ENCODE assay signal across 15 cellular contexts in the genomic region with DNA sequence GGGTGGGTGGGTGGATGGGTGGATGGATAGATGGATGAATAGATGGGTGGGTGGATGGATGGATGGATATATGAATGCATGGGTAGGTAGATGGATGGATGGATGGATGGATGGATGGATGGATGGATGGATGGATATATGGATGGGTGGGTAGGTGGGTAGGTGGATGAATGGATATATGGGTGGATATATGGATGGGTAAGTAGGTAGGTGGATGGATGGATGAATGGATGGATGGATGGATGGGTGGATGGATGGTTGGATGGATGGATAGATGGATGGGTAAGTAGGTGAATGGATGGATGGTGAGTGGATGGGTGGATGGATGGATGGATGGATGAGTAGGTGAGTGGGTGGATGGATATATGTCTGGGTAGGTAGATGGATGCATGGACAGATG. TPM values are rescaled to one million over a fixed set of nuclear protein-coding genes. Genes with fewer than 3 reads are reported as not detected.
DNase-seq lines count a peak whose midpoint lies in the region; ATAC-seq and TF ChIP-seq lines count a peak whose summit lies in the region.
"Had no signal": no experiment of that assay in that cellular context is flagged by ENCODE, and none has a peak within 500 bp of the region (broad histone marks: within the 10 kb centered on the region; RNA-seq: fewer than 3 reads in every experiment).

No MANE protein-coding gene starts in this region.

- H3K18ac ChIP-seq in IMR-90 (ENCODE audit: low read depth, low read length): no peak overlapping the region

- peak overlapping the region; percentile 61 for H4K91ac ChIP-seq in IMR-90 (ENCODE audit: insufficient read depth, low read depth, low read length)

- H3K9ac ChIP-seq in IMR-90 (ENCODE audit: low read depth, low read length): no peak overlapping the region

- intact Hi-C loops in IMR-90 (cut with micrococcal nuclease): no loop called here

- H3K4me1 Mint-ChIP-seq in activated CD8-positive, alpha-beta memory T cell treated with anti-CD3 and anti-CD28 coated beads, Interleukin-2, amount 10 ng/mL, durations not matched to agents 7 days and 5 days: peaks cover 3% of the 10 kb centered on the region
- H3K4me1 Mint-ChIP-seq: CD4-positive, alpha-beta memory T cell had no signal

- peaks cover 19% of the 10 kb centered on the region for H3K27me3 Mint-ChIP-seq in activated CD8-positive, alpha-beta memory T cell treated with anti-CD3 and anti-CD28 coated beads, Interleukin-2, amount 10 ng/mL, durations not matched to agents 7 days and 5 days

- DNase-seq in IMR-90 (no peak), coronary artery (ENCODE audit: low spot score) (no peak), osteoblast (ENCODE audit: insufficient read length, low spot score, missing footprints) (no peak)
- no peak for DNase-seq in effector CD4-positive, alpha-beta T cell
- no peak for DNase-seq in activated CD8-positive, alpha-beta memory T cell treated with anti-CD3 and anti-CD28 coated beads, Interleukin-2, amount 10 ng/mL, durations not matched to agents 7 days and 5 days
- DNase-seq: AML-193; CD4-positive, alpha-beta memory T cell; DMS79 treated with DMSO at 0.1 percent for 48 hours; GF-D8; KG1 had no signal

- no peak for TF ChIP-seq RAD21 in IMR-90 (IDR thresholded peaks at IDR 0.05; ENCODE audit: low read length)

- H3K27ac ChIP-seq in ACC112 (ENCODE audit: low read depth, low read length) (peak overlapping the region; percentile 100), IMR-90 (ENCODE audit: insufficient read depth, low read length) (no peak overlapping the region), coronary artery (peak overlapping the region; percentile 51 to 85), osteoblast (ENCODE audit: low read depth, low read length) (peak overlapping the region; percentile 100)

- H4K8ac ChIP-seq in IMR-90 (ENCODE audit: low read depth in 2 of 2, low read length in 2 of 2): peak overlapping the region in 1 of 2 experiments; percentile 65; a peak in 3 of 4 replicates

- CTCF ChIA-PET in IMR-90 (lab: Yijun Ruan, JAX): interaction anchor here (1.0 kb wide), 1 partner anchor 103 kb away, joined by 3 read pairs; no protein-coding TSS in a partner anchor
- CTCF ChIA-PET in activated CD8-positive, alpha-beta memory T cell treated with anti-CD3 and anti-CD28 coated beads, Interleukin-2, amount 10 ng/mL, durations not matched to agents 7 days and 5 days (lab: Charles Lee): no interaction called here

- TF ChIP-seq CTCF in IMR-90 (conservative IDR thresholded peaks at IDR 0.05; ENCODE audit: low read depth, low read length) (no peak), coronary artery (IDR thresholded peaks at IDR 0.05) (no peak), osteoblast (IDR thresholded peaks at IDR 0.05; ENCODE audit: extremely low read depth, low read depth, low read length) (no peak)

- POLR2A ChIA-PET in IMR-90 (lab: Charles Lee; ENCODE audit: unreplicated experiment): no interaction called here

- H3K9me3 Mint-ChIP-seq in activated CD8-positive, alpha-beta memory T cell treated with anti-CD3 and anti-CD28 coated beads, Interleukin-2, amount 10 ng/mL, durations not matched to agents 7 days and 5 days (ENCODE audit: low read depth): no peaks in the 10 kb centered on the region
- H3K9me3 Mint-ChIP-seq: CD14-positive monocyte; CD4-positive, alpha-beta memory T cell; IgD-negative memory B cell had no signal

- in situ Hi-C loops in IMR-90 (cut with MboI; ENCODE audit: low sequenced_read_pairs): no loop called here

- H2BK15ac ChIP-seq in IMR-90 (ENCODE audit: low read depth, low read length): peak overlapping the region; percentile 100; the same call in 1 of the 3 replicates

- H3K56ac ChIP-seq in IMR-90 (ENCODE audit: extremely low read depth, insufficient read depth, low read length): no peak overlapping the region

- H4K20me1 ChIP-seq in IMR-90 (ENCODE audit: insufficient read depth, low read length) (no peaks in the 10 kb centered on the region; the same call in 1 of the 2 replicates), osteoblast (ENCODE audit: insufficient read depth, low read length) (no peaks in the 10 kb centered on the region)

- H3K27me3 ChIP-seq in ACC112 (ENCODE audit: insufficient read depth, low read length) (no peaks in the 10 kb centered on the region), IMR-90 (ENCODE audit: control insufficient read depth, insufficient read depth, low read length) (no peaks in the 10 kb centered on the region), osteoblast (ENCODE audit: insufficient read depth, low read length) (no peaks in the 10 kb centered on the region)

- peak overlapping the region; percentile 44; the same call in 1 of the 2 replicates for H2BK20ac ChIP-seq in IMR-90 (ENCODE audit: low read depth, low read length)

- H3K79me1 ChIP-seq in IMR-90 (ENCODE audit: low read depth in 1 of 2, low read length in 2 of 2): peaks cover 27 to 77% of the 10 kb centered on the region in 2 experiments

- ATAC-seq in IMR-90 (ENCODE audit: low read depth): no peak
- no peak for ATAC-seq in HG02885 (IDR thresholded peaks at IDR 0.05; ENCODE audit: poor library complexity, unreplicated experiment)
- ATAC-seq in activated CD8-positive, alpha-beta memory T cell treated with anti-CD3 and anti-CD28 coated beads, Interleukin-2, amount 10 ng/mL, durations not matched to agents 7 days and 5 days: no peak

- peaks cover 69% of the 10 kb centered on the region for H3K4me1 ChIP-seq in ACC112 (ENCODE audit: control insufficient read depth, insufficient read depth, low read length, unreplicated experiment)
- H3K4me1 ChIP-seq in IMR-90 (ENCODE audit: control insufficient read depth, insufficient read depth, low read length): peaks cover 44% of the 10 kb centered on the region
- peaks cover 72% of the 10 kb centered on the region for H3K4me1 ChIP-seq in osteoblast (ENCODE audit: insufficient read depth, low read length)

- H3K23ac ChIP-seq in IMR-90 (ENCODE audit: low read depth, low read length): peak overlapping the region; percentile 36; the same call in 1 of the 2 replicates

- H3K4me3 ChIP-seq in ACC112 (ENCODE audit: low read depth, low read length): no peak overlapping the region
- H3K4me3 ChIP-seq in IMR-90 (ENCODE audit: insufficient read depth, low read depth, low read length): no peak overlapping the region
- no peak overlapping the region for H3K4me3 ChIP-seq in coronary artery
- H3K4me3 ChIP-seq in osteoblast (ENCODE audit: insufficient read depth, low read length): no peak overlapping the region
- H3K4me3 ChIP-seq: HAP-1 had no signal

- no TSS peak for BruUV-seq in IMR-90 (replicated peaks; lab: Mats Ljungman, UMichigan)

- no peak overlapping the region for H3K27ac Mint-ChIP-seq in activated CD8-positive, alpha-beta memory T cell treated with anti-CD3 and anti-CD28 coated beads, Interleukin-2, amount 10 ng/mL, durations not matched to agents 7 days and 5 days
- H3K27ac Mint-ChIP-seq: CD14-positive monocyte; CD4-positive, alpha-beta memory T cell; IgD-negative memory B cell had no signal

- H4K5ac ChIP-seq in IMR-90 (ENCODE audit: low read depth, low read length): no peak overlapping the region

- H3K14ac ChIP-seq in IMR-90 (replicated peaks; ENCODE audit: low read depth, low read length): 0 out of 2 replicates have a peak overlapping the region, but pooled peaks have one; percentile 66

- peak overlapping the region; percentile 99 for H2BK120ac ChIP-seq in IMR-90 (ENCODE audit: low read depth, low read length)

- peak overlapping the region; percentile 100 for H2BK5ac ChIP-seq in IMR-90 (ENCODE audit: low read depth, low read length, poor library complexity, severe bottlenecking)

- peaks cover 5% of the 10 kb centered on the region for H3K79me2 ChIP-seq in ACC112 (ENCODE audit: control insufficient read depth, insufficient read depth, low read length, unreplicated experiment)
- peaks cover 19% of the 10 kb centered on the region for H3K79me2 ChIP-seq in osteoblast (ENCODE audit: insufficient read depth, low read length)

- H2AK9ac ChIP-seq in IMR-90 (replicated peaks; ENCODE audit: low read depth, low read length, poor library complexity): no peak overlapping the region

- no peaks in the 10 kb centered on the region for H3K36me3 Mint-ChIP-seq in activated CD8-positive, alpha-beta memory T cell treated with anti-CD3 and anti-CD28 coated beads, Interleukin-2, amount 10 ng/mL, durations not matched to agents 7 days and 5 days
- H3K36me3 Mint-ChIP-seq: CD14-positive monocyte; CD4-positive, alpha-beta memory T cell; IgD-negative memory B cell had no signal

- H3K4ac ChIP-seq in IMR-90 (ENCODE audit: low read depth, low read length): peak overlapping the region; percentile 100

- dilution Hi-C loops in IMR-90 (cut with HindIII; ENCODE audit: low sequenced_read_pairs, unreplicated experiment): no loop called here

- H3K4me3 Mint-ChIP-seq in activated CD8-positive, alpha-beta memory T cell treated with anti-CD3 and anti-CD28 coated beads, Interleukin-2, amount 10 ng/mL, durations not matched to agents 7 days and 5 days: no peak overlapping the region
- H3K4me3 Mint-ChIP-seq: CD14-positive monocyte; CD4-positive, alpha-beta memory T cell; IgD-negative memory B cell had no signal

- H3K36me3 ChIP-seq in ACC112 (ENCODE audit: insufficient read depth, low read length) (no peaks in the 10 kb centered on the region), IMR-90 (ENCODE audit: control insufficient read depth, insufficient read depth, low read length) (no peaks in the 10 kb centered on the region), osteoblast (ENCODE audit: insufficient read depth, low read length) (no peaks in the 10 kb centered on the region)
- H3K36me3 ChIP-seq: HAP-1 had no signal

- peaks cover 48% of the 10 kb centered on the region for H3K9me1 ChIP-seq in IMR-90 (ENCODE audit: insufficient read depth, low read length)

- H2AK5ac ChIP-seq in IMR-90 (ENCODE audit: low read depth, low read length): peak overlapping the region; percentile 100

- H2AFZ ChIP-seq in ACC112 (ENCODE audit: low read length, unreplicated experiment) (no peak overlapping the region), IMR-90 (replicated peaks; ENCODE audit: low read length, poor library complexity) (no peak overlapping the region), osteoblast (ENCODE audit: low read length) (no peak overlapping the region)

- H3K4me2 ChIP-seq in IMR-90 (ENCODE audit: low read depth, low read length) (no peak overlapping the region), osteoblast (ENCODE audit: insufficient read depth, low read length) (no peak overlapping the region)

- H3K9me3 ChIP-seq in IMR-90 (ENCODE audit: control insufficient read depth, insufficient read depth, low read length) (no peaks in the 10 kb centered on the region), osteoblast (ENCODE audit: low read depth, low read length) (no peaks in the 10 kb centered on the region)
- H3K9me3 ChIP-seq: HAP-1 had no signal

- no peak for TF ChIP-seq POLR2A in IMR-90 (IDR thresholded peaks at IDR 0.05; ENCODE audit: low read depth, low read length)

TF ChIP-seq in IMR-90, 13 proteins besides CTCF, POLR2A, EP300 and RAD21 (continues in another document):
- no peak for TF ChIP-seq NFE2L2 (IDR thresholded peaks at IDR 0.05; ENCODE audit: low read depth, low read length)

RNA-seq across cellular contexts. Expression of gene MCFD2, which starts 36.1 kb away (rescaled TPM):
- total RNA-seq in IMR-90 (2012; rRNA removed) (177 and 219 TPM in 2 replicates), osteoblast (136 and 185 TPM in 2 replicates)
- 127 and 145 TPM in 2 replicates for polyA plus RNA-seq in IMR-90 (2012; rRNA removed)
- polyA plus RNA-seq in IMR-90 (2012; cell fraction: cytosol; rRNA removed): 51.2 and 117 TPM in 2 replicates
- polyA plus RNA-seq in IMR-90 (2012; cell fraction: nucleus; rRNA removed; ENCODE audit: low replicate concordance): 56.9 and 86.4 TPM in 2 replicates
- 10 to 100 TPM; 30.5 to 35.8 TPM for total RNA-seq in activated CD8-positive, alpha-beta memory T cell treated with anti-CD3 and anti-CD28 coated beads, Interleukin-2, amount 10 ng/mL, durations not matched to agents 7 days and 5 days
